In genomic region chr16:87524407-87524806, GRCh38 we compare ENCODE assay signal across 22 cellular contexts. TPM values are rescaled to one million over a fixed set of nuclear protein-coding genes. Genes with fewer than 3 reads are reported as not detected.
DNase-seq lines count a peak whose midpoint lies in the region; ATAC-seq, FAIRE-seq and TF ChIP-seq lines count a peak whose summit lies in the region.
"Had no signal": no experiment of that assay in that cellular context is flagged by ENCODE, and none has a peak within 500 bp of the region (broad histone marks: within the 10 kb centered on the region; RNA-seq: fewer than 3 reads in every experiment).

No MANE protein-coding gene starts in this region.

- TF ChIP-seq POLR2A in HepG2 (IDR thresholded peaks at IDR 0.05; ENCODE audit: insufficient read depth in 1 of 2, low read depth in 2 of 2, low read length in 2 of 2) (no peak), right lobe of liver (IDR thresholded peaks at IDR 0.05) (no peak), GM12878 (IDR thresholded peaks at IDR 0.05; ENCODE audit: low read depth, low read length) (no peak), endothelial cell of umbilical vein (IDR thresholded peaks at IDR 0.05; ENCODE audit: low read depth, low read length) (no peak)

- no peaks in the 10 kb centered on the region for H4K20me1 ChIP-seq in HepG2 (ENCODE audit: insufficient read depth, low read length)
- H4K20me1 ChIP-seq in GM12878 (ENCODE audit: control insufficient read depth, insufficient read depth) = no peaks in the 10 kb centered on the region
- no peaks in the 10 kb centered on the region for H4K20me1 ChIP-seq in endothelial cell of umbilical vein (replicated peaks; ENCODE audit: control insufficient read depth, extremely low read depth, insufficient read depth, low read length)
- H4K20me1 ChIP-seq: BLaER1 treated with 17β-estradiol and CSF1 and Interleukin-3, amounts not matched to agents 10 nM and 100 nM had no signal

- H3K36me3 ChIP-seq in HepG2 (replicated peaks in 1 of 2; ENCODE audit: control insufficient read depth in 1 of 2, insufficient read depth in 2 of 2, low read length in 2 of 2) (no peaks in the 10 kb centered on the region), right lobe of liver (no peaks in the 10 kb centered on the region), GM12878 (ENCODE audit: control insufficient read depth in 2 of 2, insufficient read depth in 2 of 2, low read length in 1 of 2) (no peaks in the 10 kb centered on the region), endothelial cell of umbilical vein (ENCODE audit: control insufficient read depth in 2 of 2, extremely low read depth in 1 of 2, insufficient read depth in 2 of 2, low read length in 2 of 2) (no peaks in the 10 kb centered on the region)
- H3K36me3 ChIP-seq: BLaER1 treated with 17β-estradiol and CSF1 and Interleukin-3, amounts not matched to agents 10 nM and 100 nM had no signal

- no peaks in the 10 kb centered on the region for H3K9me1 ChIP-seq in endothelial cell of umbilical vein (replicated peaks; ENCODE audit: control insufficient read depth, extremely low read depth, insufficient read depth, low read length)

- H3K4me3 ChIP-seq in HepG2 (replicated peaks in 1 of 3; ENCODE audit: insufficient read depth in 1 of 3, low read depth in 2 of 3, low read length in 3 of 3) = no peak overlapping the region
- H3K4me3 ChIP-seq in right lobe of liver = no peak overlapping the region
- no peak overlapping the region for H3K4me3 ChIP-seq in GM12878
- H3K4me3 ChIP-seq in endothelial cell of umbilical vein (replicated peaks in 1 of 3; ENCODE audit: insufficient read depth in 1 of 3, low read depth in 1 of 3, low read length in 3 of 3) = no peak overlapping the region
- H3K4me3 ChIP-seq: A549; BLaER1 treated with 17β-estradiol and CSF1 and Interleukin-3, amounts not matched to agents 10 nM and 100 nM had no signal

- RAD21 ChIA-PET in GM12878 (lab: Charles Lee; ENCODE audit: unreplicated experiment) = no interaction called here

- dilution Hi-C loops in endothelial cell of umbilical vein (cut with MboI; ENCODE audit: extremely low pct_ligation_motif_present, low sequenced_read_pairs) = no loop called here

- H3K27ac ChIP-seq in HepG2 (ENCODE audit: extremely low read length, insufficient read depth, low read length) = no peak overlapping the region
- H3K27ac ChIP-seq in right lobe of liver = no peak overlapping the region
- H3K27ac ChIP-seq in GM12878 (ENCODE audit: control insufficient read depth, insufficient read depth) = no peak overlapping the region
- H3K27ac ChIP-seq in endothelial cell of umbilical vein (ENCODE audit: insufficient read depth, low read depth, low read length) = no peak overlapping the region
- H3K27ac ChIP-seq: 22Rv1; A549; BLaER1 treated with 17β-estradiol and CSF1 and Interleukin-3, amounts not matched to agents 10 nM and 100 nM; C4-2B had no signal

- no peaks in the 10 kb centered on the region for H3K79me2 ChIP-seq in HepG2 (ENCODE audit: insufficient read depth, low read length)
- H3K79me2 ChIP-seq in GM12878 (ENCODE audit: control insufficient read depth, insufficient read depth, low read length) = no peaks in the 10 kb centered on the region
- H3K79me2 ChIP-seq in endothelial cell of umbilical vein (ENCODE audit: control insufficient read depth, insufficient read depth, low read length) = no peaks in the 10 kb centered on the region

- TF ChIP-seq CTCF in HepG2 (CRISPR knock-in tag; IDR thresholded peaks at IDR 0.05) = no peak
- TF ChIP-seq CTCF in right lobe of liver (IDR thresholded peaks at IDR 0.05) = no peak
- no peak for TF ChIP-seq CTCF in GM12878 (IDR thresholded peaks at IDR 0.05 in 2 of 3, conservative IDR thresholded peaks at IDR 0.05 in 1 of 3; ENCODE audit: control insufficient read depth in 2 of 3, extremely low read depth in 1 of 3, insufficient read depth in 1 of 3, low read depth in 3 of 3, low read length in 3 of 3)
- no peak for TF ChIP-seq CTCF in endothelial cell of umbilical vein (IDR thresholded peaks at IDR 0.05; ENCODE audit: extremely low read depth in 1 of 2, insufficient read depth in 1 of 2, low read depth in 1 of 2, low read length in 2 of 2)

- no peak overlapping the region for H3K9ac ChIP-seq in HepG2 (ENCODE audit: insufficient read depth, low read depth, low read length)
- no peak overlapping the region for H3K9ac ChIP-seq in GM12878 (ENCODE audit: control insufficient read depth, insufficient read depth, low read length)
- H3K9ac ChIP-seq in endothelial cell of umbilical vein (replicated peaks; ENCODE audit: extremely low read depth, insufficient read depth, low read length) = no peak overlapping the region
- H3K9ac ChIP-seq: BLaER1 treated with 17β-estradiol and CSF1 and Interleukin-3, amounts not matched to agents 10 nM and 100 nM had no signal

- TF ChIP-seq EP300 in HepG2 (IDR thresholded peaks at IDR 0.05; ENCODE audit: low read depth in 2 of 2, low read length in 2 of 2) (no peak), HepG2 (CRISPR knock-in tag; IDR thresholded peaks at IDR 0.05; ENCODE audit: borderline replicate concordance) (no peak), GM12878 (IDR thresholded peaks at IDR 0.05; ENCODE audit: borderline replicate concordance in 1 of 2, control insufficient read depth in 1 of 2, low read depth in 2 of 2, low read length in 2 of 2) (no peak)

- TF ChIP-seq RAD21 in HepG2 (CRISPR knock-in tag; IDR thresholded peaks at IDR 0.05) = no peak
- no peak for TF ChIP-seq RAD21 in GM12878 (IDR thresholded peaks at IDR 0.05; ENCODE audit: insufficient read depth, low read depth, low read length)

- peak; percentile 68 for FAIRE-seq in HepG2 (lab: Jason Lieb, UNC)
- peak; percentile 44 for FAIRE-seq in GM12878 (lab: Jason Lieb, UNC)
- peak; percentile 38 for FAIRE-seq in endothelial cell of umbilical vein (lab: Jason Lieb, UNC)
- FAIRE-seq: A549, D721Med, G401.6, GM12892, GM18507 had no signal

- in situ Hi-C loops in HepG2 (cut with HindIII; ENCODE audit: extremely low pct_ligation_motif_present, low pct_unique_long_range_greater_than_20kb) (no loop called here), GM12878 (cut with MboI) (no loop called here)

- H2AFZ ChIP-seq in HepG2 (ENCODE audit: low read length) = no peak overlapping the region
- H2AFZ ChIP-seq in GM12878 (ENCODE audit: control insufficient read depth, low read depth, low read length) = no peak overlapping the region
- H2AFZ ChIP-seq in endothelial cell of umbilical vein (ENCODE audit: low read depth, low read length) = no peak overlapping the region

- no peak for ATAC-seq in HepG2
- ATAC-seq in right lobe of liver = no peak
- no peak for ATAC-seq in GM12878
- ATAC-seq in SK-N-SH treated with all-trans-retinoic acid at 6 μM for 48 hours = no peak
- ATAC-seq in HG02981 (IDR thresholded peaks at IDR 0.05; ENCODE audit: unreplicated experiment) = no peak
- ATAC-seq: A549; CD8-positive, alpha-beta T cell had no signal

- SMC1A ChIA-PET in GM12878 (lab: Charles Lee; ENCODE audit: uncharacterized antibody, unreplicated experiment) = no interaction called here

- CTCF ChIA-PET in HepG2 (lab: Yijun Ruan, JAX; ENCODE audit: low intra/inter-chr PET ratio, low total read pairs) = no interaction called here
- CTCF ChIA-PET in GM12878 (lab: Yijun Ruan, JAX) = no interaction called here
- CTCF ChIA-PET in endothelial cell of umbilical vein (lab: Charles Lee) = no interaction called here

- H3K4me2 ChIP-seq in HepG2 (ENCODE audit: low read depth, low read length) = no peak overlapping the region
- H3K4me2 ChIP-seq in GM12878 (ENCODE audit: control insufficient read depth, insufficient read depth) = no peak overlapping the region
- H3K4me2 ChIP-seq in endothelial cell of umbilical vein (ENCODE audit: insufficient read depth, low read length) = no peak overlapping the region
- H3K4me2 ChIP-seq: A549; BLaER1 treated with 17β-estradiol and CSF1 and Interleukin-3, amounts not matched to agents 10 nM and 100 nM had no signal

- 89% methylated on average over 4 of the region's 4 CpGs for WGBS in HepG2 (ENCODE audit: low lambda C conversion rate)
- WGBS in right lobe of liver (ENCODE audit: insufficient coverage, low coverage, low lambda C conversion rate, missing lambda C conversion rate) = 20% methylated on average over 2 of the region's 4 CpGs
- WGBS in GM12878 (ENCODE audit: insufficient coverage, insufficient replicate concordance, low lambda C conversion rate, missing lambda C conversion rate) = 13% methylated on average over 4 of the region's 4 CpGs

- peaks cover 65% of the 10 kb centered on the region for H3K4me1 ChIP-seq in HepG2 (ENCODE audit: insufficient read depth, low read length)
- peaks cover 0 to 16% (median 8%) of the 10 kb centered on the region in 4 donors for H3K4me1 ChIP-seq in right lobe of liver
- no peaks in the 10 kb centered on the region for H3K4me1 ChIP-seq in GM12878 (ENCODE audit: control insufficient read depth, insufficient read depth, low read length)
- no peaks in the 10 kb centered on the region for H3K4me1 ChIP-seq in endothelial cell of umbilical vein (ENCODE audit: control insufficient read depth, extremely low read depth, insufficient read depth, low read length)
- H3K4me1 ChIP-seq: A549; BLaER1 treated with 17β-estradiol and CSF1 and Interleukin-3, amounts not matched to agents 10 nM and 100 nM had no signal

- BruUV-seq in HepG2 (replicated peaks; lab: Mats Ljungman, UMichigan) = no TSS peak
- BruUV-seq in GM12878 (replicated peaks; lab: Mats Ljungman, UMichigan) = no TSS peak
- BruUV-seq in endothelial cell of umbilical vein (replicated peaks; lab: Mats Ljungman, UMichigan) = no TSS peak

- POLR2A ChIA-PET in HepG2 (lab: Yijun Ruan, JAX) (no interaction called here), GM12878 (lab: Charles Lee) (no interaction called here), endothelial cell of umbilical vein (lab: Charles Lee) (no interaction called here)

- DNase-seq in HepG2 (ENCODE audit: low spot score) (no peak), right lobe of liver (no peak), GM12878 (ENCODE audit: low read depth, low spot score) (no peak), endothelial cell of umbilical vein (ENCODE audit: low read depth, low spot score) (no peak), NCI-H146 treated with DMSO at 0.1 percent for 48 hours (lab: John Stamatoyannopoulos, UW; ENCODE audit: unreplicated experiment) (no peak)
- DNase-seq: AML-193; Caco-2; Calu3; CD4-positive, alpha-beta T cell; CD8-positive, alpha-beta T cell; DMS79 treated with DMSO at 0.1 percent for 48 hours; GF-D8 had no signal

- H3K27me3 ChIP-seq in HepG2 (ENCODE audit: control insufficient read depth in 1 of 2, insufficient read depth in 2 of 2, low read length in 2 of 2) (0 out of 5 replicates have a peak, but pooled peaks cover 0 to 1% of the 10 kb centered on the region in 2 experiments), right lobe of liver (no peaks in the 10 kb centered on the region), GM12878 (replicated peaks in 1 of 2; ENCODE audit: control insufficient read depth in 2 of 2, insufficient read depth in 2 of 2, low read length in 1 of 2) (peaks cover 0 to 2% of the 10 kb centered on the region in 2 experiments; a peak in 2 of 4 replicates), endothelial cell of umbilical vein (ENCODE audit: control insufficient read depth in 2 of 2, insufficient read depth in 2 of 2, low read length in 2 of 2) (peaks cover 7 to 8% of the 10 kb centered on the region in 2 experiments)

- H3K9me3 ChIP-seq in HepG2 (ENCODE audit: low read length) (no peaks in the 10 kb centered on the region), right lobe of liver (no peaks in the 10 kb centered on the region), GM12878 (replicated peaks; ENCODE audit: control insufficient read depth, insufficient read depth, low read length) (no peaks in the 10 kb centered on the region; the same call in 2 of the 3 replicates), endothelial cell of umbilical vein (replicated peaks; ENCODE audit: control insufficient read depth, insufficient read depth, low read length) (no peaks in the 10 kb centered on the region)

- intact Hi-C loops in HepG2 (cut with micrococcal nuclease; ENCODE audit: unreplicated experiment) (no loop called here), right lobe of liver (cut with DNase I) (no loop called here), GM12878 (cut with micrococcal nuclease; ENCODE audit: unreplicated experiment) (no loop called here), endothelial cell of umbilical vein (cut with micrococcal nuclease) (no loop called here)

RNA-seq across cellular contexts. Expression of gene ZCCHC14, which starts 31.6 kb away (rescaled TPM):
- 12.5 and 20.4 TPM in 2 replicates for total RNA-seq in HepG2 (2016; rRNA removed; fragmentation: Illumina TruSeq; extraction: Trizol)
- 10.4 and 15.8 TPM in 2 replicates for total RNA-seq in HepG2 (2016; cell fraction: cytosol; rRNA removed; fragmentation: Illumina TruSeq; extraction: Trizol; ENCODE audit: low read depth)
- total RNA-seq in HepG2 (2016; cell fraction: insoluble cytoplasmic fraction; rRNA removed; fragmentation: Illumina TruSeq; extraction: Trizol) = 11.4 and 19.2 TPM in 2 replicates
- 9.4 and 10.4 TPM in 2 replicates for total RNA-seq in HepG2 (2016; cell fraction: membrane; rRNA removed; fragmentation: Illumina TruSeq; extraction: Trizol)
- total RNA-seq in HepG2 (2016; cell fraction: nucleus; rRNA removed; fragmentation: Illumina TruSeq; extraction: Trizol) = 21.7 and 25.2 TPM in 2 replicates
- polyA plus RNA-seq in HepG2 (2011; rRNA removed) = 12.4 and 13.9 TPM in 2 replicates
- 7.2 and 8.1 TPM in 2 replicates for polyA plus RNA-seq in HepG2 (2011; cell fraction: cytosol; rRNA removed)
- 44.4 and 55.9 TPM in 2 replicates for polyA plus RNA-seq in HepG2 (2011; cell fraction: nucleus; rRNA removed)
- polyA plus RNA-seq in HepG2 (2012) = 24.9 and 25.6 TPM in 2 replicates
- 0.75 and 0.90 TPM in 2 replicates for polyA plus RNA-seq in HepG2 (2016; cell fraction: cytosol; fragmentation: Illumina TruSeq; extraction: Trizol; ENCODE audit: low read depth)
- 19.5 and 24.4 TPM in 2 replicates for polyA plus RNA-seq in HepG2 (2016; cell fraction: insoluble cytoplasmic fraction; fragmentation: Illumina TruSeq; extraction: Trizol; ENCODE audit: low read depth)
- polyA plus RNA-seq in HepG2 (2016; cell fraction: membrane; fragmentation: Illumina TruSeq; extraction: Trizol; ENCODE audit: low read depth) = 3.1 and 3.9 TPM in 2 replicates
- polyA plus RNA-seq in HepG2 (2016; cell fraction: nucleus; fragmentation: Illumina TruSeq; extraction: Trizol; ENCODE audit: insufficient read depth, low read depth) = 46.5 and 48.4 TPM in 2 replicates
- polyA minus RNA-seq in HepG2 (2011; rRNA and poly(A)+ RNA removed; ENCODE audit: low replicate concordance) = 16.6 and 28.7 TPM in 2 replicates
- polyA minus RNA-seq in HepG2 (2011; cell fraction: cytosol; rRNA and poly(A)+ RNA removed) = 20.6 and 23.9 TPM in 2 replicates
- polyA minus RNA-seq in HepG2 (2011; cell fraction: nucleus; rRNA and poly(A)+ RNA removed) = 24.0 and 26.7 TPM in 2 replicates
- total RNA-seq in right lobe of liver = 10 to 100 TPM; 12.6 to 26.5 (median 17.7) TPM
- total RNA-seq in GM12878 (2013; cell fraction: nucleolus; rRNA removed) = 0.06 TPM in 1 of 2 replicates, not detected in the other
- under 0.01 TPM in 1 of 2 replicates, not detected in the other for total RNA-seq in GM12878 (2014; rRNA removed)
- not detected in 2 replicates for total RNA-seq in GM12878 (2014; rRNA removed; fragmentation: Illumina TruSeq; extraction: Trizol)
- total RNA-seq in GM12878 (2021) = 0.15 and 0.16 TPM in 2 replicates
- polyA plus RNA-seq in GM12878 (2011; ENCODE audit: low read depth) = 0.09 TPM
- polyA plus RNA-seq in GM12878 (2011; rRNA removed) = 0.26 and 0.27 TPM in 2 replicates
- polyA plus RNA-seq in GM12878 (2011; cell fraction: cytosol; rRNA removed) = 0.30 and 0.42 TPM in 2 replicates
- polyA plus RNA-seq in GM12878 (2011; cell fraction: nucleus; rRNA removed) = 3.0 and 3.4 TPM in 2 replicates
- 0.17 and 0.23 TPM in 2 replicates for polyA plus RNA-seq in GM12878 (2012)
- 0.03 and 0.08 TPM in 2 replicates for polyA plus RNA-seq in GM12878 (2014; fragmentation: Illumina TruSeq; extraction: Trizol)
- polyA plus RNA-seq in GM12878 (2014; fragmentation: Nextera tagmentation; extraction: Ambion mirVana) = under 1 TPM; 0.02 TPM
- polyA plus RNA-seq in GM12878 (2014; rRNA removed) = 0.05 and 0.06 TPM in 2 replicates
- polyA plus RNA-seq in GM12878 (2016; fragmentation: Nextera tagmentation; extraction: Ambion mirVana) = under 1 TPM in 1 of 2 experiments, not detected in 1; 0.14 TPM
- polyA minus RNA-seq in GM12878 (2011; rRNA and poly(A)+ RNA removed) = 0.51 and 0.67 TPM in 2 replicates
- polyA minus RNA-seq in GM12878 (2011; cell fraction: cytosol; rRNA and poly(A)+ RNA removed) = 0.62 and 0.94 TPM in 2 replicates
- polyA minus RNA-seq in GM12878 (2011; cell fraction: nucleus; rRNA and poly(A)+ RNA removed) = 0.36 and 1.7 TPM in 2 replicates
- 30.9 and 34.0 TPM in 2 replicates for total RNA-seq in endothelial cell of umbilical vein
- polyA plus RNA-seq in endothelial cell of umbilical vein = 9.5 and 10.1 TPM in 2 replicates
- 7.6 and 7.7 TPM in 2 replicates for polyA plus RNA-seq in endothelial cell of umbilical vein (2011; cell fraction: cytosol; rRNA removed)
- 32.1 and 36.2 TPM in 2 replicates for polyA plus RNA-seq in endothelial cell of umbilical vein (2011; cell fraction: nucleus; rRNA removed)
- 13.0 and 16.4 TPM in 2 replicates for polyA plus RNA-seq in endothelial cell of umbilical vein (2012)
- 14.7 and 15.3 TPM in 2 replicates for polyA minus RNA-seq in endothelial cell of umbilical vein
- polyA minus RNA-seq in endothelial cell of umbilical vein (2011; cell fraction: cytosol; rRNA and poly(A)+ RNA removed) = 19.4 TPM
- 23.9 and 24.1 TPM in 2 replicates for polyA minus RNA-seq in endothelial cell of umbilical vein (2011; cell fraction: nucleus; rRNA and poly(A)+ RNA removed)

Comparison
In these comparisons a context has a peak if more than half of its experiments do, and no peak if none do; other contexts are left out.
1. RNA of gene ZCCHC14, which starts 31.6 kb away (total RNA-seq): 30.9 to 34.0 TPM in endothelial cell of umbilical vein, 12.6 to 26.5 TPM in right lobe of liver and 9.4 to 25.2 TPM in HepG2; under 0.01 to 0.16 TPM in GM12878; every median in the first group is over 4 times any median in the second.
2. Of the 75 proteins assayed by ChIP-seq in both HepG2 and GM12878: peak only in HepG2: JUNB; only in GM12878: none; in both: none; in neither: 74.